In genomic region chr11:15216678-15217077, GRCh38 we compare ENCODE assay signal across 11 cellular contexts.
DNase-seq lines count a peak whose midpoint lies in the region; ATAC-seq and TF ChIP-seq lines count a peak whose summit lies in the region.
"Had no signal": no experiment of that assay in that cellular context is flagged by ENCODE, and none has a peak within 500 bp of the region (broad histone marks: within the 10 kb centered on the region; RNA-seq: fewer than 3 reads in every experiment).

No MANE protein-coding gene starts in this region.

- H3K27ac Mint-ChIP-seq in CD4-positive, alpha-beta T cell: no peak overlapping the region
- H3K27ac Mint-ChIP-seq in effector memory CD8-positive, alpha-beta T cell: no peak overlapping the region
- no peak overlapping the region for H3K27ac Mint-ChIP-seq in natural killer cell treated with Interleukin-12 subunit alpha and Interleukin-12 subunit beta and Interleukin-15 and Interleukin-18, amount 100 ng/mL, for 72 hours

- POLR2A ChIA-PET in CD4-positive, alpha-beta T cell (lab: Charles Lee): no interaction called here

- no peaks in the 10 kb centered on the region for H3K36me3 Mint-ChIP-seq in CD4-positive, alpha-beta T cell (ENCODE audit: low read depth)
- no peaks in the 10 kb centered on the region for H3K36me3 Mint-ChIP-seq in effector memory CD8-positive, alpha-beta T cell (ENCODE audit: insufficient read depth)
- H3K36me3 Mint-ChIP-seq in natural killer cell treated with Interleukin-12 subunit alpha and Interleukin-12 subunit beta and Interleukin-15 and Interleukin-18, amount 100 ng/mL, for 72 hours: no peaks in the 10 kb centered on the region

- H3K4me3 Mint-ChIP-seq in CD4-positive, alpha-beta T cell: no peak overlapping the region
- no peak overlapping the region for H3K4me3 Mint-ChIP-seq in effector memory CD8-positive, alpha-beta T cell
- no peak overlapping the region for H3K4me3 Mint-ChIP-seq in natural killer cell treated with Interleukin-12 subunit alpha and Interleukin-12 subunit beta and Interleukin-15 and Interleukin-18, amount 100 ng/mL, for 72 hours

- no peaks in the 10 kb centered on the region for H3K9me3 Mint-ChIP-seq in CD4-positive, alpha-beta T cell
- H3K9me3 Mint-ChIP-seq in effector memory CD8-positive, alpha-beta T cell: no peaks in the 10 kb centered on the region
- H3K9me3 Mint-ChIP-seq in natural killer cell treated with Interleukin-12 subunit alpha and Interleukin-12 subunit beta and Interleukin-15 and Interleukin-18, amount 100 ng/mL, for 72 hours: no peaks in the 10 kb centered on the region

- no peaks in the 10 kb centered on the region for H3K4me1 Mint-ChIP-seq in CD4-positive, alpha-beta T cell (ENCODE audit: low read depth)
- H3K4me1 Mint-ChIP-seq in effector memory CD8-positive, alpha-beta T cell (ENCODE audit: low read depth in 2 of 2): no peaks in the 10 kb centered on the region
- peaks cover 3 to 4% of the 10 kb centered on the region in 2 donors for H3K4me1 Mint-ChIP-seq in natural killer cell treated with Interleukin-12 subunit alpha and Interleukin-12 subunit beta and Interleukin-15 and Interleukin-18, amount 100 ng/mL, for 72 hours (ENCODE audit: low read depth in 2 of 2)

- H3K27me3 Mint-ChIP-seq in CD4-positive, alpha-beta T cell: no peaks in the 10 kb centered on the region
- H3K27me3 Mint-ChIP-seq in effector memory CD8-positive, alpha-beta T cell: peaks cover 0 to 18% of the 10 kb centered on the region in 2 donors
- H3K27me3 Mint-ChIP-seq in natural killer cell treated with Interleukin-12 subunit alpha and Interleukin-12 subunit beta and Interleukin-15 and Interleukin-18, amount 100 ng/mL, for 72 hours: no peaks in the 10 kb centered on the region

- CTCF ChIA-PET in CD4-positive, alpha-beta T cell (lab: Charles Lee): no interaction called here

- H3K9me3 ChIP-seq in CD4-positive, alpha-beta T cell (ENCODE audit: control insufficient read depth, low read length): no peaks in the 10 kb centered on the region

- ATAC-seq in CD4-positive, alpha-beta T cell (ENCODE audit: poor library complexity): no peak
- peak; percentile 71 for ATAC-seq in GM21367 (IDR thresholded peaks at IDR 0.05; ENCODE audit: unreplicated experiment)
- no peak for ATAC-seq in effector memory CD8-positive, alpha-beta T cell (replicated peaks)
- no peak for ATAC-seq in natural killer cell treated with Interleukin-12 subunit alpha and Interleukin-12 subunit beta and Interleukin-15 and Interleukin-18, amount 100 ng/mL, for 72 hours

- no peak for DNase-seq in CD4-positive, alpha-beta T cell
- DNase-seq in M059J (ENCODE audit: low read depth) (peak; percentile 4), fibroblast of the aortic adventitia (ENCODE audit: low read depth) (no peak), lower leg skin (ENCODE audit: low spot score in 2 of 2) (no peak)
- DNase-seq in effector memory CD8-positive, alpha-beta T cell: no peak
- no peak for DNase-seq in natural killer cell treated with Interleukin-12 subunit alpha and Interleukin-12 subunit beta and Interleukin-15 and Interleukin-18, amount 100 ng/mL, for 72 hours (ENCODE audit: low spot score)
- DNase-seq in stimulated activated CD4-positive, alpha-beta T cell treated with anti-CD3 and anti-CD28 coated beads, Interleukin-4, amount 100 ng/mL, for 24 hours: no peak
- DNase-seq: cortex of kidney, KG1, T-helper 9 cell had no signal

- intact Hi-C loops in CD4-positive, alpha-beta T cell (cut with DNase I, micrococcal nuclease): no loop called here
- intact Hi-C loops in lower leg skin (cut with DNase I; ENCODE audit: low total_unique reads): no loop called here

- H3K4me3 ChIP-seq in fibroblast of the aortic adventitia (ENCODE audit: low read depth, low read length): no peak overlapping the region
- H3K4me3 ChIP-seq in lower leg skin (ENCODE audit: low read depth, poor library complexity, severe bottlenecking): no peak overlapping the region

- H3K27ac ChIP-seq in CD4-positive, alpha-beta T cell (ENCODE audit: low read depth, low read length): no peak overlapping the region

- no peaks in the 10 kb centered on the region for H3K27me3 ChIP-seq in CD4-positive, alpha-beta T cell (ENCODE audit: control insufficient read depth, insufficient read depth, low read length)

- TF ChIP-seq POLR2A in lower leg skin (IDR thresholded peaks at IDR 0.05): no peak

- TF ChIP-seq CTCF in CD4-positive, alpha-beta T cell (IDR thresholded peaks at IDR 0.05): peak; percentile 23
- TF ChIP-seq CTCF in fibroblast of the aortic adventitia (IDR thresholded peaks at IDR 0.05; ENCODE audit: insufficient read depth, low read length): peak; percentile 40
- no peak for TF ChIP-seq CTCF in lower leg skin (IDR thresholded peaks at IDR 0.05)

Comparison
In these comparisons a context has a peak if more than half of its experiments do, and no peak if none do; other contexts are left out.
1. CTCF ChIP-seq: peak in CD4-positive, alpha-beta T cell (single experiment) and fibroblast of the aortic adventitia (single experiment); none in lower leg skin (0 of 3).